8 cellular contexts compared by ENCODE assay signal in genomic region chr19:6425732-6426686, GRCh38. TPM values are rescaled to one million over a fixed set of nuclear protein-coding genes. Genes with fewer than 3 reads are reported as not detected.
DNase-seq lines count a peak whose midpoint lies in the region; ATAC-seq lines count a peak whose summit lies in the region.

No MANE protein-coding gene starts in this region.

- ATAC-seq in activated CD8-positive, alpha-beta memory T cell treated with anti-CD3 and anti-CD28 coated beads, Interleukin-2, amount 10 ng/mL, durations not matched to agents 7 days and 5 days: no peak
- ATAC-seq in T-helper 17 cell (no peak), GM19455 (IDR thresholded peaks at IDR 0.05; ENCODE audit: unreplicated experiment) (no peak), GM21737 (IDR thresholded peaks at IDR 0.05; ENCODE audit: unreplicated experiment) (no peak)
- ATAC-seq in stimulated activated naive B cell treated with anti-CD40 and anti-IgM and Interleukin-4, amounts not matched to agents 10 μg/mL and 1 μg/mL and 100 μg/mL, for 72 hours (replicated peaks): no peak

- H3K36me3 Mint-ChIP-seq in activated CD8-positive, alpha-beta memory T cell treated with anti-CD3 and anti-CD28 coated beads, Interleukin-2, amount 10 ng/mL, durations not matched to agents 7 days and 5 days: peaks cover 5% of the 10 kb centered on the region
- H3K36me3 Mint-ChIP-seq in T-helper 17 cell (ENCODE audit: low read depth): no peaks in the 10 kb centered on the region
- H3K36me3 Mint-ChIP-seq in stimulated activated naive B cell treated with anti-CD40 and anti-IgM and Interleukin-4, amounts not matched to agents 10 μg/mL and 1 μg/mL and 100 μg/mL, for 72 hours: peaks cover 11% of the 10 kb centered on the region in 2 donors

- peak overlapping the region; percentile 65 for H3K4me3 Mint-ChIP-seq in activated CD8-positive, alpha-beta memory T cell treated with anti-CD3 and anti-CD28 coated beads, Interleukin-2, amount 10 ng/mL, durations not matched to agents 7 days and 5 days
- H3K4me3 Mint-ChIP-seq in T-helper 17 cell: peak overlapping the region; percentile 90
- peak overlapping the region; percentile 77 to 88 for H3K4me3 Mint-ChIP-seq in stimulated activated naive B cell treated with anti-CD40 and anti-IgM and Interleukin-4, amounts not matched to agents 10 μg/mL and 1 μg/mL and 100 μg/mL, for 72 hours

- no peaks in the 10 kb centered on the region for H3K9me3 Mint-ChIP-seq in activated CD8-positive, alpha-beta memory T cell treated with anti-CD3 and anti-CD28 coated beads, Interleukin-2, amount 10 ng/mL, durations not matched to agents 7 days and 5 days (ENCODE audit: low read depth)
- H3K9me3 Mint-ChIP-seq in stimulated activated naive B cell treated with anti-CD40 and anti-IgM and Interleukin-4, amounts not matched to agents 10 μg/mL and 1 μg/mL and 100 μg/mL, for 72 hours: peaks cover 0 to 5% of the 10 kb centered on the region in 2 donors

- DNase-seq in activated CD8-positive, alpha-beta memory T cell treated with anti-CD3 and anti-CD28 coated beads, Interleukin-2, amount 10 ng/mL, durations not matched to agents 7 days and 5 days: peak; percentile 45
- DNase-seq in activated CD8-positive, alpha-beta memory T cell treated with anti-CD3 and anti-CD28 coated beads, Interleukin-2, amount 50 U/mL, for 4 hours: no peak
- no peak for DNase-seq in T-helper 17 cell
- peak; percentile 6 for DNase-seq in globus pallidus (ENCODE audit: low spot score)
- DNase-seq in stimulated activated naive B cell treated with anti-CD40 and anti-IgM and Interleukin-4, amounts not matched to agents 10 μg/mL and 1 μg/mL and 100 μg/mL, for 72 hours: no peak
- no peak for DNase-seq in SW 1271 (lab: John Stamatoyannopoulos, UW)

- H3K4me1 Mint-ChIP-seq in activated CD8-positive, alpha-beta memory T cell treated with anti-CD3 and anti-CD28 coated beads, Interleukin-2, amount 10 ng/mL, durations not matched to agents 7 days and 5 days: peaks cover 38% of the 10 kb centered on the region
- peaks cover 27% of the 10 kb centered on the region for H3K4me1 Mint-ChIP-seq in T-helper 17 cell
- H3K4me1 Mint-ChIP-seq in stimulated activated naive B cell treated with anti-CD40 and anti-IgM and Interleukin-4, amounts not matched to agents 10 μg/mL and 1 μg/mL and 100 μg/mL, for 72 hours: peaks cover 20 to 45% of the 10 kb centered on the region in 2 donors

- H3K27me3 Mint-ChIP-seq in activated CD8-positive, alpha-beta memory T cell treated with anti-CD3 and anti-CD28 coated beads, Interleukin-2, amount 10 ng/mL, durations not matched to agents 7 days and 5 days: no peaks in the 10 kb centered on the region
- H3K27me3 Mint-ChIP-seq in T-helper 17 cell: no peaks in the 10 kb centered on the region
- H3K27me3 Mint-ChIP-seq in stimulated activated naive B cell treated with anti-CD40 and anti-IgM and Interleukin-4, amounts not matched to agents 10 μg/mL and 1 μg/mL and 100 μg/mL, for 72 hours: no peaks in the 10 kb centered on the region

- no peaks in the 10 kb centered on the region for H3K9me3 ChIP-seq in T-helper 17 cell (ENCODE audit: control insufficient read depth, low read length, poor library complexity, severe bottlenecking)

- peak overlapping the region; percentile 92 for H3K27ac Mint-ChIP-seq in activated CD8-positive, alpha-beta memory T cell treated with anti-CD3 and anti-CD28 coated beads, Interleukin-2, amount 10 ng/mL, durations not matched to agents 7 days and 5 days
- peak overlapping the region; percentile 90 for H3K27ac Mint-ChIP-seq in T-helper 17 cell
- H3K27ac Mint-ChIP-seq in stimulated activated naive B cell treated with anti-CD40 and anti-IgM and Interleukin-4, amounts not matched to agents 10 μg/mL and 1 μg/mL and 100 μg/mL, for 72 hours: peak overlapping the region; percentile 76

- CTCF ChIA-PET in activated CD8-positive, alpha-beta memory T cell treated with anti-CD3 and anti-CD28 coated beads, Interleukin-2, amount 10 ng/mL, durations not matched to agents 7 days and 5 days (lab: Charles Lee): interaction anchor here (0.7 to 2.4 kb wide), 7 partner anchors 9 to 437 kb away, joined by 3 to 10 read pairs (median 5); partner anchors contain the start of genes ALKBH7, DENND1C and GTF2F1

RNA-seq across cellular contexts. Expression of gene KHSRP, which starts 1.4 kb away (rescaled TPM):
- total RNA-seq in activated CD8-positive, alpha-beta memory T cell treated with anti-CD3 and anti-CD28 coated beads, Interleukin-2, amount 10 ng/mL, durations not matched to agents 7 days and 5 days: 100 to 1,000 TPM; 341 to 364 TPM
- 100 to 1,000 TPM; 138 to 164 TPM for total RNA-seq in T-helper 17 cell

RNA-seq across cellular contexts. Expression of gene SLC25A41, which starts 7.6 kb away (rescaled TPM):
- under 1 TPM; 0.44 to 0.52 TPM for total RNA-seq in activated CD8-positive, alpha-beta memory T cell treated with anti-CD3 and anti-CD28 coated beads, Interleukin-2, amount 10 ng/mL, durations not matched to agents 7 days and 5 days
- not detected for total RNA-seq in T-helper 17 cell

RNA-seq across cellular contexts. Expression of gene GTF2F1, which starts 33.0 kb away (rescaled TPM):
- total RNA-seq in activated CD8-positive, alpha-beta memory T cell treated with anti-CD3 and anti-CD28 coated beads, Interleukin-2, amount 10 ng/mL, durations not matched to agents 7 days and 5 days: 10 to 100 TPM; 64.7 to 77.4 TPM
- total RNA-seq in T-helper 17 cell: 10 to 100 TPM; 67.2 to 68.7 TPM

RNA-seq across cellular contexts. Expression of gene SLC25A23, which starts 33.6 kb away (rescaled TPM):
- 10 to 100 TPM; 25.2 to 27.9 TPM for total RNA-seq in activated CD8-positive, alpha-beta memory T cell treated with anti-CD3 and anti-CD28 coated beads, Interleukin-2, amount 10 ng/mL, durations not matched to agents 7 days and 5 days
- total RNA-seq in T-helper 17 cell: 10 to 100 TPM in 1 of 2 donors, 1 to 10 TPM in 1; 9.6 to 11.3 TPM

RNA-seq across cellular contexts. Expression of gene CRB3, which starts 38.1 kb away (rescaled TPM):
- under 1 TPM; 0.45 to 0.55 TPM for total RNA-seq in activated CD8-positive, alpha-beta memory T cell treated with anti-CD3 and anti-CD28 coated beads, Interleukin-2, amount 10 ng/mL, durations not matched to agents 7 days and 5 days
- total RNA-seq in T-helper 17 cell: 1 to 10 TPM; 1.4 to 1.5 TPM

Comparison
In these comparisons a context has a peak if more than half of its experiments do, and no peak if none do; other contexts are left out.
1. DNase-seq: peak in activated CD8-positive, alpha-beta memory T cell treated with anti-CD3 and anti-CD28 coated beads, Interleukin-2, amount 10 ng/mL, durations not matched to agents 7 days and 5 days (single experiment) and globus pallidus (single experiment); none in activated CD8-positive, alpha-beta memory T cell treated with anti-CD3 and anti-CD28 coated beads, Interleukin-2, amount 50 U/mL, for 4 hours (single experiment), T-helper 17 cell (0 of 3), stimulated activated naive B cell treated with anti-CD40 and anti-IgM and Interleukin-4, amounts not matched to agents 10 μg/mL and 1 μg/mL and 100 μg/mL, for 72 hours (single experiment) and SW 1271 (0 of 2).
2. Peak in every context shown above with its lines, with median percentiles within 50 percentile points of each other: H3K27ac Mint-ChIP-seq and H3K4me3 Mint-ChIP-seq.